Comparison of ENCODE assay signal across 8 cellular contexts in genomic region chr18:23438046-23438377, GRCh38. TPM values are rescaled to one million over a fixed set of nuclear protein-coding genes. Genes with fewer than 3 reads are reported as not detected.
DNase-seq lines count a peak whose midpoint lies in the region; ATAC-seq and TF ChIP-seq lines count a peak whose summit lies in the region.

No MANE protein-coding gene starts in this region.

- no peak for DNase-seq in GM23338 (ENCODE audit: low spot score)
- no peak for DNase-seq in T-helper 17 cell
- no peak for DNase-seq in foreskin fibroblast
- DNase-seq in stimulated activated CD4-positive, alpha-beta T cell treated with anti-CD3 and anti-CD28 coated beads, Interleukin-1b, Interleukin-23, amount 100 ng/mL, for 48 hours: no peak
- DNase-seq in G401 (ENCODE audit: low spot score): no peak
- no peak for DNase-seq in NCI-H2081 (lab: John Stamatoyannopoulos, UW)
- no peak for DNase-seq in HEK293T (ENCODE audit: extremely low spot score)

- H3K9me3 Mint-ChIP-seq in GM23338: no peaks in the 10 kb centered on the region

- H3K27me3 ChIP-seq in GM23338 (ENCODE audit: insufficient read depth) (no peaks in the 10 kb centered on the region), skeletal muscle satellite cell (ENCODE audit: control insufficient read depth, insufficient read depth, low read length) (no peaks in the 10 kb centered on the region)

- peak overlapping the region; percentile 91 for H2AFZ ChIP-seq in GM23338

- TF ChIP-seq CTCF in GM23338 (conservative IDR thresholded peaks at IDR 0.05; ENCODE audit: low read depth in 2 of 2): no peak
- TF ChIP-seq CTCF in foreskin fibroblast (IDR thresholded peaks at IDR 0.05; ENCODE audit: low read depth, low read length): no peak

- peaks cover 6% of the 10 kb centered on the region; the same call in 1 of the 2 replicates for H3F3A ChIP-seq in GM23338 (replicated peaks; ENCODE audit: low read depth)

- H3K9me3 ChIP-seq in T-helper 17 cell (ENCODE audit: control insufficient read depth, low read length, poor library complexity, severe bottlenecking): no peaks in the 10 kb centered on the region
- H3K9me3 ChIP-seq in skeletal muscle satellite cell (replicated peaks; ENCODE audit: low read length): no peaks in the 10 kb centered on the region

- POLR2A ChIA-PET in HEK293T (lab: Yijun Ruan, JAX): interaction anchor here (1.0 kb wide), 4 partner anchors 15 to 85 kb away, joined by 3 to 8 read pairs (median 3); partner anchors contain the start of gene RIOK3

- H3K4me1 Mint-ChIP-seq in GM23338 (no peaks in the 10 kb centered on the region), T-helper 17 cell (peaks cover 9% of the 10 kb centered on the region)

- H3K27me3 Mint-ChIP-seq in GM23338 (ENCODE audit: insufficient read depth, low read depth, poor library complexity) (peaks cover 3% of the 10 kb centered on the region), T-helper 17 cell (no peaks in the 10 kb centered on the region)

- H4K20me1 ChIP-seq in GM23338 (replicated peaks; ENCODE audit: insufficient read depth): no peaks in the 10 kb centered on the region

- H3K79me2 ChIP-seq in GM23338 (replicated peaks; ENCODE audit: insufficient read depth): no peaks in the 10 kb centered on the region; the same call in 1 of the 2 replicates

- H3K4me3 ChIP-seq in GM23338 (peak overlapping the region; percentile 66), foreskin fibroblast (ENCODE audit: low read depth in 1 of 2, low read length in 2 of 2) (peak overlapping the region; percentile 91 to 100), skeletal muscle satellite cell (ENCODE audit: low read length) (peak overlapping the region; percentile 98)

- no peak overlapping the region for H3K27ac Mint-ChIP-seq in GM23338
- peak overlapping the region; percentile 78 for H3K27ac Mint-ChIP-seq in T-helper 17 cell

- no peaks in the 10 kb centered on the region for H3K9me2 ChIP-seq in GM23338 (ENCODE audit: insufficient read depth)

- H3K4me1 ChIP-seq in GM23338 (ENCODE audit: insufficient read depth) (no peaks in the 10 kb centered on the region; the same call in 1 of the 2 replicates), skeletal muscle satellite cell (ENCODE audit: control insufficient read depth, insufficient read depth, low read length) (peaks cover 11% of the 10 kb centered on the region)

- H3K27ac ChIP-seq in GM23338 (ENCODE audit: low read depth): no peak overlapping the region

- H3K36me3 Mint-ChIP-seq in GM23338 (ENCODE audit: low read depth): no peaks in the 10 kb centered on the region
- no peaks in the 10 kb centered on the region for H3K36me3 Mint-ChIP-seq in T-helper 17 cell (ENCODE audit: low read depth)

- in situ Hi-C loops in G401 (cut with HindIII; ENCODE audit: low sequenced_read_pairs): no loop called here

- peak overlapping the region; percentile 80 for H3K4me2 ChIP-seq in GM23338
- H3K4me2 ChIP-seq in skeletal muscle satellite cell (ENCODE audit: low read length): peak overlapping the region; percentile 93

- CTCF ChIA-PET in HEK293T (lab: Yijun Ruan, JAX): no interaction called here

- H3K4me3 Mint-ChIP-seq in GM23338 (peak overlapping the region; percentile 97), T-helper 17 cell (peak overlapping the region; percentile 86)

- H3K36me3 ChIP-seq in GM23338 (ENCODE audit: insufficient read depth): no peaks in the 10 kb centered on the region
- no peaks in the 10 kb centered on the region for H3K36me3 ChIP-seq in skeletal muscle satellite cell (ENCODE audit: insufficient read depth, low read length)

- H3K9ac ChIP-seq in skeletal muscle satellite cell (ENCODE audit: low read depth, low read length): peak overlapping the region; percentile 88

- ATAC-seq in GM23338: no peak
- no peak for ATAC-seq in T-helper 17 cell

TF ChIP-seq in GM23338, 12 proteins besides CTCF, POLR2A, EP300 and RAD21 (continues in another document):
- TF ChIP-seq EZH2phosphoT487 (IDR thresholded peaks at IDR 0.05; ENCODE audit: unreplicated experiment): no peak

TF ChIP-seq in HEK293T, 16 proteins besides CTCF, POLR2A, EP300 and RAD21:
- no peak for TF ChIP-seq SUZ12 (IDR thresholded peaks at IDR 0.05)
- TF ChIP-seq FOXK2 (IDR thresholded peaks at IDR 0.05): no peak
- TF ChIP-seq PKNOX1 (IDR thresholded peaks at IDR 0.05): no peak
- TF ChIP-seq ARNT (IDR thresholded peaks at IDR 0.05): no peak
- no peak for TF ChIP-seq BHLHE40 (IDR thresholded peaks at IDR 0.05; ENCODE audit: borderline replicate concordance)
- TF ChIP-seq SP1 (IDR thresholded peaks at IDR 0.05): no peak
- no peak for TF ChIP-seq ELF4 (IDR thresholded peaks at IDR 0.05)
- no peak for TF ChIP-seq L3MBTL2 (conservative IDR thresholded peaks at IDR 0.05)
- no peak for TF ChIP-seq TARDBP (IDR thresholded peaks at IDR 0.05)
- TF ChIP-seq FOXA1 (IDR thresholded peaks at IDR 0.05): no peak

RNA-seq across cellular contexts. Expression of gene RIOK3, which starts 15.1 kb away (rescaled TPM):
- total RNA-seq in GM23338 (2014; rRNA removed; shearing (Covaris generic)): 22.1 and 23.7 TPM in 2 replicates
- 20.8 and 22.7 TPM in 2 replicates for polyA plus RNA-seq in GM23338 (2016; fragmentation: Nextera tagmentation; extraction: Ambion mirVana)
- total RNA-seq in T-helper 17 cell: 100 to 1,000 TPM; 103 to 142 TPM
- 67.4 and 84.7 TPM in 2 replicates for total RNA-seq in skeletal muscle satellite cell (2012; rRNA removed)
- 27.3 and 50.2 TPM in 2 replicates for total RNA-seq in G401 (2014; rRNA removed; shearing (Covaris generic))
